In genomic region chr6:150634072-150634471, GRCh38 we compare ENCODE assay signal across 7 cellular contexts. TPM values are rescaled to one million over a fixed set of nuclear protein-coding genes. Genes with fewer than 3 reads are reported as not detected.
DNase-seq lines count a peak whose midpoint lies in the region; ATAC-seq and TF ChIP-seq lines count a peak whose summit lies in the region.
"Not testable (repeated sequence)": the region's sequence is repeated elsewhere in the genome, so short reads cannot be mapped to it uniquely, and the experiment has no call there.

No MANE protein-coding gene starts in this region.

- H3K27me3 ChIP-seq in CD8-positive, alpha-beta T cell (ENCODE audit: insufficient read depth, low read length); Karpas-422 (ENCODE audit: low read length); Peyer's patch; smooth muscle cell (ENCODE audit: low read depth): not testable (repeated sequence)

- H3K36me3 Mint-ChIP-seq in CD8-positive, alpha-beta T cell; activated CD4-positive, alpha-beta memory T cell treated with anti-CD3 and anti-CD28 coated beads, Interleukin-2, amount 10 ng/mL, durations not matched to agents 7 days and 5 days (ENCODE audit: low read depth); activated naive CD8-positive, alpha-beta T cell treated with anti-CD3 and anti-CD28 coated beads for 36 hours; mesothelial cell of epicardium: not testable (repeated sequence)

- peaks cover 89% of the 10 kb centered on the region for H3K79me2 ChIP-seq in Karpas-422 (ENCODE audit: low read length)
- not testable (repeated sequence) for H3K79me2 ChIP-seq in smooth muscle cell (ENCODE audit: low read depth)

- not testable (repeated sequence) for H3F3A ChIP-seq in smooth muscle cell (ENCODE audit: low read depth)

- not testable (repeated sequence) for H3K27ac ChIP-seq in CD8-positive, alpha-beta T cell (ENCODE audit: low read depth, low read length); smooth muscle cell (ENCODE audit: low read depth)
- H3K27ac ChIP-seq in Karpas-422 (ENCODE audit: low read length) (peak overlapping the region; percentile 91), Peyer's patch (peak overlapping the region; percentile 51 to 89 (median 70))

- TF ChIP-seq POLR2A in Peyer's patch (IDR thresholded peaks at IDR 0.05): not testable (repeated sequence)

- POLR2A ChIA-PET in CD8-positive, alpha-beta T cell (lab: Charles Lee): interaction anchor here (0.7 kb wide), 1 partner anchor 34 kb away, joined by 3 read pairs; no protein-coding TSS in a partner anchor
- POLR2A ChIA-PET in activated CD4-positive, alpha-beta memory T cell treated with anti-CD3 and anti-CD28 coated beads, Interleukin-2, amount 10 ng/mL, durations not matched to agents 7 days and 5 days (lab: Charles Lee): not testable (repeated sequence)

- H3K27ac Mint-ChIP-seq in CD8-positive, alpha-beta T cell: peak overlapping the region; percentile 1
- H3K27ac Mint-ChIP-seq in activated CD4-positive, alpha-beta memory T cell treated with anti-CD3 and anti-CD28 coated beads, Interleukin-2, amount 10 ng/mL, durations not matched to agents 7 days and 5 days: not testable (repeated sequence)
- H3K27ac Mint-ChIP-seq in activated naive CD8-positive, alpha-beta T cell treated with anti-CD3 and anti-CD28 coated beads for 36 hours: peak overlapping the region; percentile 18
- peak overlapping the region; percentile 74 for H3K27ac Mint-ChIP-seq in mesothelial cell of epicardium

- H3K4me3 ChIP-seq in CD8-positive, alpha-beta T cell (ENCODE audit: low read depth, low read length); smooth muscle cell: not testable (repeated sequence)
- H3K4me3 ChIP-seq in Karpas-422 (ENCODE audit: low read length): peak overlapping the region; percentile 64
- H3K4me3 ChIP-seq in Peyer's patch: peak overlapping the region in 2 of 4 donors; percentile 30 to 48

- 95% methylated on average over 4 of the region's 4 CpGs for WGBS in smooth muscle cell (ENCODE audit: low lambda C conversion rate)

- not testable (repeated sequence) for H3K27me3 Mint-ChIP-seq in CD8-positive, alpha-beta T cell (ENCODE audit: low read depth); activated CD4-positive, alpha-beta memory T cell treated with anti-CD3 and anti-CD28 coated beads, Interleukin-2, amount 10 ng/mL, durations not matched to agents 7 days and 5 days; mesothelial cell of epicardium (ENCODE audit: low read depth)
- H3K27me3 Mint-ChIP-seq in activated naive CD8-positive, alpha-beta T cell treated with anti-CD3 and anti-CD28 coated beads for 36 hours: peaks cover 23% of the 10 kb centered on the region

- H3K9me2 ChIP-seq in Karpas-422 (replicated peaks; ENCODE audit: insufficient read depth, low read length): not testable (repeated sequence)

- peak overlapping the region; percentile 78 for H3K4me2 ChIP-seq in Karpas-422 (ENCODE audit: low read depth, low read length, poor library complexity, severe bottlenecking)
- peak overlapping the region; percentile 30 for H3K4me2 ChIP-seq in smooth muscle cell

- not testable (repeated sequence) for H3K9me3 ChIP-seq in CD8-positive, alpha-beta T cell (ENCODE audit: low read length); Karpas-422 (ENCODE audit: low read length); Peyer's patch; smooth muscle cell (replicated peaks; ENCODE audit: low read depth)

- peaks cover 27% of the 10 kb centered on the region for H3K4me1 Mint-ChIP-seq in CD8-positive, alpha-beta T cell (ENCODE audit: low read depth)
- peaks cover 22% of the 10 kb centered on the region for H3K4me1 Mint-ChIP-seq in activated CD4-positive, alpha-beta memory T cell treated with anti-CD3 and anti-CD28 coated beads, Interleukin-2, amount 10 ng/mL, durations not matched to agents 7 days and 5 days
- peaks cover 48% of the 10 kb centered on the region for H3K4me1 Mint-ChIP-seq in activated naive CD8-positive, alpha-beta T cell treated with anti-CD3 and anti-CD28 coated beads for 36 hours
- peaks cover 72% of the 10 kb centered on the region for H3K4me1 Mint-ChIP-seq in mesothelial cell of epicardium

- ATAC-seq in CD8-positive, alpha-beta T cell: not testable (repeated sequence)

- not testable (repeated sequence) for H2AFZ ChIP-seq in Karpas-422 (ENCODE audit: low read length); smooth muscle cell (ENCODE audit: low read depth)

- not testable (repeated sequence) for DNase-seq in CD8-positive, alpha-beta T cell; Peyer's patch; activated CD4-positive, alpha-beta memory T cell treated with anti-CD3 and anti-CD28 coated beads, Interleukin-2, amount 10 ng/mL, durations not matched to agents 7 days and 5 days; activated naive CD8-positive, alpha-beta T cell treated with anti-CD3 and anti-CD28 coated beads for 36 hours; mesothelial cell of epicardium (ENCODE audit: low spot score in 2 of 2, unreplicated experiment in 2 of 2); smooth muscle cell (lab: John Stamatoyannopoulos, UW; ENCODE audit: unreplicated experiment)
- peak; percentile 86 for DNase-seq in Karpas-422

- H3K36me3 ChIP-seq in CD8-positive, alpha-beta T cell (ENCODE audit: insufficient read depth, low read length); Peyer's patch; smooth muscle cell (ENCODE audit: low read depth): not testable (repeated sequence)
- H3K36me3 ChIP-seq in Karpas-422 (ENCODE audit: insufficient read depth, low read length): peaks cover 13% of the 10 kb centered on the region; the same call in 1 of the 2 replicates

- H3K4me1 ChIP-seq in CD8-positive, alpha-beta T cell (ENCODE audit: insufficient read depth, low read length); smooth muscle cell (ENCODE audit: low read depth): not testable (repeated sequence)
- H3K4me1 ChIP-seq in Karpas-422 (ENCODE audit: low read length) (peaks cover 99% of the 10 kb centered on the region), Peyer's patch (peaks cover 0 to 48% (median 13%) of the 10 kb centered on the region in 4 donors)

- H3K9ac ChIP-seq in Karpas-422 (ENCODE audit: low read length): peak overlapping the region; percentile 67
- not testable (repeated sequence) for H3K9ac ChIP-seq in smooth muscle cell (ENCODE audit: low read depth)

- intact Hi-C loops in CD8-positive, alpha-beta T cell (cut with DNase I, micrococcal nuclease): not testable (repeated sequence)

- H3K4me3 Mint-ChIP-seq in CD8-positive, alpha-beta T cell; mesothelial cell of epicardium: not testable (repeated sequence)
- H3K4me3 Mint-ChIP-seq in activated CD4-positive, alpha-beta memory T cell treated with anti-CD3 and anti-CD28 coated beads, Interleukin-2, amount 10 ng/mL, durations not matched to agents 7 days and 5 days: peak overlapping the region; percentile 58
- H3K4me3 Mint-ChIP-seq in activated naive CD8-positive, alpha-beta T cell treated with anti-CD3 and anti-CD28 coated beads for 36 hours: peak overlapping the region; percentile 68

- H3K9me3 Mint-ChIP-seq in CD8-positive, alpha-beta T cell; activated CD4-positive, alpha-beta memory T cell treated with anti-CD3 and anti-CD28 coated beads, Interleukin-2, amount 10 ng/mL, durations not matched to agents 7 days and 5 days; activated naive CD8-positive, alpha-beta T cell treated with anti-CD3 and anti-CD28 coated beads for 36 hours; mesothelial cell of epicardium: not testable (repeated sequence)

- CTCF ChIA-PET in CD8-positive, alpha-beta T cell (lab: Charles Lee): interaction anchor here (0.7 kb wide), 1 partner anchor 35 kb away, joined by 3 read pairs; the partner anchor contains the start of gene PLEKHG1
- CTCF ChIA-PET in activated CD4-positive, alpha-beta memory T cell treated with anti-CD3 and anti-CD28 coated beads, Interleukin-2, amount 10 ng/mL, durations not matched to agents 7 days and 5 days (lab: Charles Lee): not testable (repeated sequence)

- peaks cover 43% of the 10 kb centered on the region; the same call in 1 of the 2 replicates for H4K20me1 ChIP-seq in Karpas-422 (ENCODE audit: insufficient read depth, low read depth, low read length)
- H4K20me1 ChIP-seq in smooth muscle cell (ENCODE audit: low read depth): not testable (repeated sequence)

- not testable (repeated sequence) for TF ChIP-seq CTCF in CD8-positive, alpha-beta T cell (IDR thresholded peaks at IDR 0.05); Peyer's patch (IDR thresholded peaks at IDR 0.05); mesothelial cell of epicardium (IDR thresholded peaks at IDR 0.05; ENCODE audit: unreplicated experiment); smooth muscle cell (IDR thresholded peaks at IDR 0.05; ENCODE audit: borderline replicate concordance, insufficient read depth, poor library complexity, severe bottlenecking)

RNA-seq across cellular contexts. Expression of gene PLEKHG1, which starts 34.4 kb away (rescaled TPM):
- 1 to 10 TPM; 2.0 to 3.3 TPM for total RNA-seq in CD8-positive, alpha-beta T cell
- total RNA-seq in Karpas-422 (2014; rRNA removed; shearing (Covaris generic); ENCODE audit: low replicate concordance): 69.0 and 92.4 TPM in 2 replicates
- total RNA-seq in Peyer's patch: 100 to 1,000 TPM in 1 of 4 donors, 10 to 100 TPM in 3; 52.2 to 281 (median 64.6) TPM
- 1 to 10 TPM; 2.3 to 2.9 TPM for total RNA-seq in activated CD4-positive, alpha-beta memory T cell treated with anti-CD3 and anti-CD28 coated beads, Interleukin-2, amount 10 ng/mL, durations not matched to agents 7 days and 5 days
- 1 to 10 TPM; 4.4 to 4.5 TPM for total RNA-seq in activated naive CD8-positive, alpha-beta T cell treated with anti-CD3 and anti-CD28 coated beads for 36 hours
- 65.7 to 69.4 TPM (median 69.3 TPM) in 3 replicates for total RNA-seq in mesothelial cell of epicardium
- total RNA-seq in smooth muscle cell: 6.0 and 13.5 TPM in 2 replicates
- polyA plus RNA-seq in smooth muscle cell: 1.5 and 5.4 TPM in 2 replicates
